In the genomic region with DNA sequence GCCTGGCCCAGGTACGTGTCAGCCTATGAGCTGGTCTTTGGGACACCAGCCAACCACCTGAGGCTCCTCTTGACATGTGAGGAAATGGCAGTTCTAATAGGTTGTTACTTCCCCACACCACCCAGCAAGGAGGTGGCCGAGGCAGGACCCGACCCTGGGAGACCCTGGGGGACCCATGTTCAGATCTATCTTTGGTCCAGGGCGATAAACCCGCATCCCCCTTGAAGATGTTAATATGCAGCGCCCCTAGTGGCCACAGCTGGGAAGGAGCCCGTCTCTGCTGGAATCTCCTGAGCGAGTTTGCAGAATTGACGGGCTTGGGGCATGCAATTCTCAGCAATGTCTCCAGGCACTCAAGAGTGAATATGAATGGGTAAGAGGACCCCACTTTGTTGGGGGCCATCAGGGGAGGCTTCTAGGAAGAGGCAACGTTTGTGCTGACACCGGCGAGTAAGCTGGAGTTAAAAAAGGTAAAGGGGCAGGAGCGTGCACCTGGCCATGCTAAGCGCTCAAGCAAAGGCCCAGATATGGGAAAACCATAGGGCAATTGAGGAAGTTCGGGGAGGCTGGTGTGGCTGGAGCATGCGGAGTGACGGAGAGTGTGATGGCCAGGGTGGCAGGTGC, we compare ENCODE assay signal across 1 cellular context.
TF ChIP-seq lines count a peak whose summit lies in the region.

No MANE protein-coding gene starts in this region.

TF ChIP-seq in endothelial cell of umbilical vein, 7 proteins besides CTCF, POLR2A, EP300 and RAD21 (continued from another document):
- TF ChIP-seq, protein P1, sequence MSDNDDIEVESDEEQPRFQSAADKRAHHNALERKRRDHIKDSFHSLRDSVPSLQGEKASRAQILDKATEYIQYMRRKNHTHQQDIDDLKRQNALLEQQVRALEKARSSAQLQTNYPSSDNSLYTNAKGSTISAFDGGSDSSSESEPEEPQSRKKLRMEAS (IDR thresholded peaks at IDR 0.05; ENCODE audit: insufficient read depth, insufficient read length): no peak
- TF ChIP-seq JUN (IDR thresholded peaks at IDR 0.05; ENCODE audit: borderline replicate concordance, insufficient read depth, insufficient read length, low read depth) (no peak), FOS (IDR thresholded peaks at IDR 0.05; ENCODE audit: borderline replicate concordance, insufficient read depth, low read length) (no peak)
